In the genomic region with DNA sequence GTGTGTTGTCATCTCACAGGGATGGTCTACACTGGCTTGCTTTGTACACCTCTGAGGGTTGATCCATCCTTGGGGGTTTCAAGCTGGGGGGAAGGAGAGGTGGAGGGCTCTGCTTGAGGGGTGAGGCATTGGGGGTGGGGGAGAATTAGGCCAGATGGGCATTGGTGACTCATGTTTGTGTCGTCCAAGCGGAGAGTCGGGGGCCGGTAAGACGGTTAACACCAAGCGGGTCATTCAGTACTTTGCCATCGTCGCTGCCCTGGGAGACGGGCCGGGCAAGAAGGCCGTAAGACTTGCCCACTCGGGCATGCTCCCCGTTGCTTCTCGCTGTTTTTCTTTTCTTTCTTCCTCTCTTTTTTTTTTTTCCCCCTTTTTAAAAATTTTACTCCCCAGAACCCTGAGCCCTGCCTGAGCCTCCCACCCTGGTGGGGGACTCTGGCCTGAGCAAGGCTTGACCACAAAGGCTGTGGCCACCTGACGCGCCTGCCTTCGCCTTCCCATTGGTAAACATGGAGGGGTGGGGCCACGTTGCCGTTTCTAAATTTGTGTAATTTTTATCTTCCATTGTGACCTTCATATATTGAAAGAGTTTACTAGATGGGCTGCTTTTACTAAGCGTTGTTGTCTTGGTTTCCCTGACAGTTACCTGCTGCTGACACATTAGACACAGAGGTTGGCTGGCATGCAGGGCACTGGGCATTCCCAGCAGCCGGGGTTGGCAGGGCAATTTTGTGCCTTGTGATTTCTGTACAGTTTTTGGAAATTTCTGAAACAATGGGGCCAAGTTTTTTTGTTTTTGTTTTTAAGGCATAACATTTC, we compare ENCODE assay signal across 22 cellular contexts. TPM values are rescaled to one million over a fixed set of nuclear protein-coding genes. Genes with fewer than 3 reads are reported as not detected.
DNase-seq lines count a peak whose midpoint lies in the region; ATAC-seq, FAIRE-seq and TF ChIP-seq lines count a peak whose summit lies in the region.
"Had no signal": no experiment of that assay in that cellular context is flagged by ENCODE, and none has a peak within 500 bp of the region (broad histone marks: within the 10 kb centered on the region; RNA-seq: fewer than 3 reads in every experiment).

No MANE protein-coding gene starts in this region.

- H3K27me3 ChIP-seq in K562 (ENCODE audit: control insufficient read depth in 2 of 2, insufficient read depth in 2 of 2, low read length in 2 of 2) (no peaks in the 10 kb centered on the region), heart right ventricle (peaks cover 0 to 17% (median 0%) of the 10 kb centered on the region in 7 donors), HepG2 (ENCODE audit: control insufficient read depth in 1 of 2, insufficient read depth in 2 of 2, low read length in 2 of 2) (peaks cover 28 to 46% of the 10 kb centered on the region in 2 experiments), skeletal muscle tissue (ENCODE audit: control insufficient read depth in 3 of 3, insufficient read depth in 3 of 3, low read length in 3 of 3) (peaks cover 10 to 17% (median 11%) of the 10 kb centered on the region in 3 donors), sigmoid colon (peaks cover 14 to 69% (median 43%) of the 10 kb centered on the region in 3 donors)
- peaks cover 4% of the 10 kb centered on the region for H3K27me3 ChIP-seq in CD4-positive, alpha-beta memory T cell (ENCODE audit: insufficient read depth, low read length)

- H3K4me3 ChIP-seq in K562: no peak overlapping the region
- peak overlapping the region in 5 of 10 donors; percentile 2 to 65 (median 57) for H3K4me3 ChIP-seq in heart right ventricle
- H3K4me3 ChIP-seq in HepG2 (replicated peaks in 1 of 3; ENCODE audit: insufficient read depth in 1 of 3, low read depth in 2 of 3, low read length in 3 of 3): no peak overlapping the region
- peak overlapping the region in 2 of 3 donors; percentile 33 to 61 for H3K4me3 ChIP-seq in skeletal muscle tissue (ENCODE audit: low read length in 3 of 3)
- H3K4me3 ChIP-seq in CD4-positive, alpha-beta memory T cell (ENCODE audit: low read length in 2 of 2): no peak overlapping the region
- H3K4me3 ChIP-seq in sigmoid colon: no peak overlapping the region

- FAIRE-seq in K562 (lab: Jason Lieb, UNC): no peak
- FAIRE-seq in HepG2 (lab: Jason Lieb, UNC): no peak
- FAIRE-seq: G401.6, GM18507, HTR-8/SVneo, RCC 7860 had no signal

- intact Hi-C loops in K562 (cut with micrococcal nuclease): no loop called here
- intact Hi-C loops in heart right ventricle (cut with DNase I): no loop called here
- intact Hi-C loops in HepG2 (cut with micrococcal nuclease; ENCODE audit: unreplicated experiment): no loop called here
- intact Hi-C loops in CD4-positive, alpha-beta memory T cell (cut with micrococcal nuclease): no loop called here
- intact Hi-C loops in sigmoid colon (cut with DNase I): no loop called here

- 61% methylated on average over 19 of the region's 21 CpGs for WGBS in K562 (ENCODE audit: insufficient coverage, low coverage, missing lambda C conversion rate)
- WGBS in heart right ventricle, 2 donors: 45 to 68% methylated on average over 21 of the region's 21 CpGs
- 69% methylated on average over 21 of the region's 21 CpGs for WGBS in HepG2 (ENCODE audit: low lambda C conversion rate)
- whole genome bisulfite sequencing in sigmoid colon, 2 donors: 79 to 89% methylated on average over 21 of the region's 21 CpGs

- ATAC-seq in K562 (no peak), heart right ventricle (no peak), HepG2 (no peak)

- BruUV-seq in K562 (replicated peaks; lab: Mats Ljungman, UMichigan) (no TSS peak), HepG2 (replicated peaks; lab: Mats Ljungman, UMichigan) (no TSS peak)

- POLR2A ChIA-PET in K562 (lab: Yijun Ruan, JAX) (interaction anchor here (0.6 kb wide), 1 partner anchor 194 kb away, joined by 3 read pairs; no protein-coding TSS in a partner anchor), HepG2 (lab: Yijun Ruan, JAX) (no interaction called here)
- POLR2A ChIA-PET in CD4-positive, alpha-beta memory T cell (lab: Charles Lee; ENCODE audit: partially characterized antibody): no interaction called here

- H3K27ac ChIP-seq in K562 (ENCODE audit: extremely low read depth, low read depth, low read length) (no peak overlapping the region), heart right ventricle (peak overlapping the region; percentile 38 to 98 (median 68)), HepG2 (ENCODE audit: extremely low read length, insufficient read depth, low read length) (no peak overlapping the region), skeletal muscle tissue (ENCODE audit: low read depth, low read length) (peak overlapping the region; percentile 52), sigmoid colon (no peak overlapping the region)
- H3K27ac ChIP-seq in CD4-positive, alpha-beta memory T cell (ENCODE audit: low read depth, low read length): no peak overlapping the region

- H3K36me3 ChIP-seq in K562 (ENCODE audit: control insufficient read depth, insufficient read depth, low read length) (no peaks in the 10 kb centered on the region), heart right ventricle (peaks cover 0 to 20% (median 0%) of the 10 kb centered on the region in 9 donors), HepG2 (replicated peaks in 1 of 2; ENCODE audit: control insufficient read depth in 1 of 2, insufficient read depth in 2 of 2, low read length in 2 of 2) (no peaks in the 10 kb centered on the region), skeletal muscle tissue (ENCODE audit: control insufficient read depth in 3 of 3, insufficient read depth in 3 of 3, low read length in 3 of 3) (peaks cover 0 to 47% (median 0%) of the 10 kb centered on the region in 3 donors), sigmoid colon (no peaks in the 10 kb centered on the region)
- H3K36me3 ChIP-seq in CD4-positive, alpha-beta memory T cell (ENCODE audit: insufficient read depth, low read length): no peaks in the 10 kb centered on the region

- H2AFZ ChIP-seq in K562 (ENCODE audit: low read depth, low read length) (0 out of 2 replicates have a peak overlapping the region, but pooled peaks have one; percentile 36), HepG2 (ENCODE audit: low read length) (no peak overlapping the region)

- peaks cover 0 to 4% (median 0%) of the 10 kb centered on the region in 8 donors for H3K9me3 Mint-ChIP-seq in CD4-positive, alpha-beta memory T cell
- H3K9me3 Mint-ChIP-seq: CD4-positive, CD25-positive, alpha-beta regulatory T cell had no signal

- DNase-seq in K562 (ENCODE audit: extremely low read depth in 1 of 4, low spot score in 3 of 4) (no peak), heart right ventricle (no peak), HepG2 (ENCODE audit: low spot score) (no peak), DMS153 (lab: John Stamatoyannopoulos, UW) (no peak), sigmoid colon (no peak)
- DNase-seq in CD4-positive, alpha-beta memory T cell: no peak
- DNase-seq: CD4-positive, CD25-positive, alpha-beta regulatory T cell; COR-L47; IMR-90; NCI-H1105; NCI-H1694 treated with DMSO at 0.1 percent for 48 hours; NCI-H446; NCI-H526; OCI-M1; SHP77 had no signal

- no peak for TF ChIP-seq POLR2A in K562 (conservative IDR thresholded peaks at IDR 0.05)
- no peak for TF ChIP-seq POLR2A in HepG2 (IDR thresholded peaks at IDR 0.05; ENCODE audit: insufficient read depth in 1 of 2, low read depth in 2 of 2, low read length in 2 of 2)
- TF ChIP-seq POLR2A in sigmoid colon (IDR thresholded peaks at IDR 0.05): no peak

- TF ChIP-seq CTCF in K562 (IDR thresholded peaks at IDR 0.05 in 2 of 3, conservative IDR thresholded peaks at IDR 0.05 in 1 of 3; ENCODE audit: insufficient read depth in 2 of 3, low read depth in 1 of 3, low read length in 3 of 3) (no peak), heart right ventricle (IDR thresholded peaks at IDR 0.05) (no peak), HepG2 (CRISPR knock-in tag; IDR thresholded peaks at IDR 0.05) (no peak), sigmoid colon (IDR thresholded peaks at IDR 0.05) (no peak)

- no peaks in the 10 kb centered on the region for H3K36me3 Mint-ChIP-seq in CD4-positive, alpha-beta memory T cell
- H3K36me3 Mint-ChIP-seq: CD4-positive, CD25-positive, alpha-beta regulatory T cell had no signal

- H3K4me1 Mint-ChIP-seq in CD4-positive, alpha-beta memory T cell: peaks cover 0 to 1% (median 0%) of the 10 kb centered on the region in 4 donors

- H3K4me2 ChIP-seq in K562 (ENCODE audit: insufficient read depth, low read length) (no peak overlapping the region), HepG2 (ENCODE audit: low read depth, low read length) (no peak overlapping the region)

- H3K9me1 ChIP-seq in K562 (ENCODE audit: control insufficient read depth, insufficient read depth, low read length): no peaks in the 10 kb centered on the region

- TF ChIP-seq RAD21 in K562 (CRISPR knock-in tag; conservative IDR thresholded peaks at IDR 0.05 in 1 of 2, IDR thresholded peaks at IDR 0.05 in 1 of 2): no peak
- no peak for TF ChIP-seq RAD21 in HepG2 (CRISPR knock-in tag; IDR thresholded peaks at IDR 0.05)

- no peak for TF ChIP-seq EP300 in K562 (IDR thresholded peaks at IDR 0.05; ENCODE audit: low read length)
- TF ChIP-seq EP300 in HepG2 (IDR thresholded peaks at IDR 0.05; ENCODE audit: low read depth in 2 of 2, low read length in 2 of 2): no peak
- TF ChIP-seq EP300 in HepG2 (CRISPR knock-in tag; IDR thresholded peaks at IDR 0.05; ENCODE audit: borderline replicate concordance): no peak
- no peak for TF ChIP-seq EP300 in sigmoid colon (IDR thresholded peaks at IDR 0.05)

- no peaks in the 10 kb centered on the region for H3K79me2 ChIP-seq in K562 (ENCODE audit: control insufficient read depth, insufficient read depth, low read length)
- H3K79me2 ChIP-seq in HepG2 (ENCODE audit: insufficient read depth, low read length): no peaks in the 10 kb centered on the region

- H4K20me1 ChIP-seq in K562 (replicated peaks; ENCODE audit: control insufficient read depth, insufficient read depth, low read length) (no peaks in the 10 kb centered on the region), HepG2 (ENCODE audit: insufficient read depth, low read length) (no peaks in the 10 kb centered on the region)

- H3K9me3 ChIP-seq in K562 (replicated peaks; ENCODE audit: control insufficient read depth, insufficient read depth, low read depth, low read length) (no peaks in the 10 kb centered on the region), heart right ventricle (no peaks in the 10 kb centered on the region), HepG2 (ENCODE audit: low read length) (no peaks in the 10 kb centered on the region), skeletal muscle tissue (ENCODE audit: control insufficient read depth in 3 of 3, low read length in 3 of 3) (no peaks in the 10 kb centered on the region), sigmoid colon (no peaks in the 10 kb centered on the region)
- no peaks in the 10 kb centered on the region for H3K9me3 ChIP-seq in CD4-positive, alpha-beta memory T cell (ENCODE audit: control insufficient read depth in 1 of 2, low read length in 2 of 2)

- no peak overlapping the region for H3K4me3 Mint-ChIP-seq in CD4-positive, alpha-beta memory T cell
- H3K4me3 Mint-ChIP-seq: CD4-positive, CD25-positive, alpha-beta regulatory T cell had no signal

- peaks cover 15 to 21% of the 10 kb centered on the region in 2 donors for H3K27me3 Mint-ChIP-seq in CD4-positive, alpha-beta memory T cell

- H3K9ac ChIP-seq in K562 (ENCODE audit: insufficient read depth in 1 of 2, low read depth in 2 of 2, low read length in 2 of 2) (no peak overlapping the region), HepG2 (ENCODE audit: insufficient read depth, low read depth, low read length) (no peak overlapping the region), skeletal muscle tissue (ENCODE audit: low read depth in 1 of 3, low read length in 3 of 3) (peak overlapping the region in 2 of 3 donors; percentile 30 to 62)

- in situ Hi-C loops in K562 (cut with MboI) (no loop called here), HepG2 (cut with HindIII; ENCODE audit: extremely low pct_ligation_motif_present, low pct_unique_long_range_greater_than_20kb) (no loop called here)

- H3K27ac Mint-ChIP-seq in CD4-positive, alpha-beta memory T cell: peak overlapping the region in 1 of 7 donors; percentile 74

- CTCF ChIA-PET in K562 (lab: Yijun Ruan, JAX; ENCODE audit: low intra/inter-chr PET ratio): no interaction called here
- CTCF ChIA-PET in HepG2 (lab: Yijun Ruan, JAX; ENCODE audit: low intra/inter-chr PET ratio, low total read pairs): no interaction called here
- CTCF ChIA-PET in CD4-positive, alpha-beta memory T cell (lab: Charles Lee; ENCODE audit: partially characterized antibody): interaction anchor here (0.6 kb wide), 1 partner anchor 33 kb away, joined by 3 read pairs; no protein-coding TSS in a partner anchor

- peaks cover 15 to 53% of the 10 kb centered on the region in 2 experiments; a peak in 4 of 5 replicates for H3K4me1 ChIP-seq in K562 (replicated peaks in 1 of 2; ENCODE audit: control insufficient read depth in 2 of 2, insufficient read depth in 2 of 2, low read length in 2 of 2)
- H3K4me1 ChIP-seq in heart right ventricle: peaks cover 15 to 76% (median 42%) of the 10 kb centered on the region in 9 donors
- peaks cover 32% of the 10 kb centered on the region for H3K4me1 ChIP-seq in HepG2 (ENCODE audit: insufficient read depth, low read length)
- H3K4me1 ChIP-seq in skeletal muscle tissue (ENCODE audit: control insufficient read depth in 3 of 3, insufficient read depth in 3 of 3, low read length in 3 of 3): peaks cover 53 to 76% (median 72%) of the 10 kb centered on the region in 3 donors
- no peaks in the 10 kb centered on the region for H3K4me1 ChIP-seq in CD4-positive, alpha-beta memory T cell (ENCODE audit: insufficient read depth, low read length)
- peaks cover 0 to 4% (median 0%) of the 10 kb centered on the region in 4 donors for H3K4me1 ChIP-seq in sigmoid colon

RNA-seq across cellular contexts. Expression of a gene that starts 26.8 kb away (rescaled TPM):
- total RNA-seq in K562 (2011; cell fraction: chromatin; rRNA removed; ENCODE audit: low replicate concordance): 2.0 and 2.6 TPM in 2 replicates
- total RNA-seq in K562 (2011; cell fraction: nucleolus; rRNA removed): 1.2 TPM in 2 replicates
- 1.3 and 1.8 TPM in 2 replicates for total RNA-seq in K562 (2011; cell fraction: nucleoplasm; rRNA removed)
- total RNA-seq in K562 (2014; rRNA removed) (0.14 TPM in 1 of 2 replicates, not detected in the other), K562 (2014; rRNA removed; fragmentation: Illumina TruSeq; extraction: Trizol) (not detected in 2 replicates), K562 (2015; rRNA removed; fragmentation: Illumina TruSeq; extraction: Trizol) (0.11 TPM in 1 of 2 replicates, not detected in the other), K562 (2021) (0.11 and 0.13 TPM in 2 replicates), heart right ventricle (100 to 1,000 TPM; 117 to 318 (median 182) TPM), HepG2 (2016; rRNA removed; fragmentation: Illumina TruSeq; extraction: Trizol) (0.18 and 0.20 TPM in 2 replicates), skeletal muscle tissue (19.3 TPM), sigmoid colon (under 1 TPM; under 0.01 to 0.83 (median 0.60) TPM)
- polyA plus RNA-seq in K562 (2011; rRNA removed) (0.22 and 0.37 TPM in 2 replicates), K562 (2014; fragmentation: Illumina TruSeq; extraction: Trizol) (0.06 and 0.07 TPM in 2 replicates), K562 (2014; fragmentation: Nextera tagmentation; extraction: Ambion mirVana) (not detected), K562 (2014; rRNA removed) (0.09 and 0.34 TPM in 2 replicates), heart right ventricle (100 to 1,000 TPM in 1 of 2 donors, 10 to 100 TPM in 1; 22.1 to 962 TPM), HepG2 (2011; rRNA removed) (0.05 and 0.17 TPM in 2 replicates), sigmoid colon (1 to 10 TPM in 1 of 3 donors, under 1 TPM in 2; 0.60 to 1.6 (median 0.69) TPM)
- 0.22 and 0.32 TPM in 2 replicates for polyA plus RNA-seq in K562 (2011; cell fraction: cytosol; rRNA removed)
- 0.80 and 1.3 TPM in 2 replicates for polyA plus RNA-seq in K562 (2011; cell fraction: nucleus; rRNA removed)
- 0.27 and 0.65 TPM in 2 replicates for polyA plus RNA-seq in K562 (2012)
- not detected in 2 replicates for polyA minus RNA-seq in K562 (2011; rRNA and poly(A)+ RNA removed)
- polyA minus RNA-seq in K562 (2011; cell fraction: cytosol; rRNA and poly(A)+ RNA removed): not detected in 2 replicates
- polyA minus RNA-seq in K562 (2011; cell fraction: nucleus; rRNA and poly(A)+ RNA removed): 0.56 and 0.67 TPM in 2 replicates
- 0.20 TPM in 1 of 2 replicates, not detected in the other for total RNA-seq in HepG2 (2016; cell fraction: cytosol; rRNA removed; fragmentation: Illumina TruSeq; extraction: Trizol; ENCODE audit: low read depth)
- total RNA-seq in HepG2 (2016; cell fraction: insoluble cytoplasmic fraction; rRNA removed; fragmentation: Illumina TruSeq; extraction: Trizol): 0.19 TPM in 1 of 2 replicates, not detected in the other
- 0.14 and 0.25 TPM in 2 replicates for total RNA-seq in HepG2 (2016; cell fraction: membrane; rRNA removed; fragmentation: Illumina TruSeq; extraction: Trizol)
- total RNA-seq in HepG2 (2016; cell fraction: nucleus; rRNA removed; fragmentation: Illumina TruSeq; extraction: Trizol): 0.50 and 0.93 TPM in 2 replicates
- 0.03 and 0.04 TPM in 2 replicates for polyA plus RNA-seq in HepG2 (2011; cell fraction: cytosol; rRNA removed)
- 0.80 and 0.90 TPM in 2 replicates for polyA plus RNA-seq in HepG2 (2011; cell fraction: nucleus; rRNA removed)
- 0.51 and 0.55 TPM in 2 replicates for polyA plus RNA-seq in HepG2 (2012)
- 0.02 and 0.24 TPM in 2 replicates for polyA plus RNA-seq in HepG2 (2016; cell fraction: cytosol; fragmentation: Illumina TruSeq; extraction: Trizol; ENCODE audit: low read depth)
- 0.23 and 0.37 TPM in 2 replicates for polyA plus RNA-seq in HepG2 (2016; cell fraction: insoluble cytoplasmic fraction; fragmentation: Illumina TruSeq; extraction: Trizol; ENCODE audit: low read depth)
- polyA plus RNA-seq in HepG2 (2016; cell fraction: membrane; fragmentation: Illumina TruSeq; extraction: Trizol; ENCODE audit: low read depth): 0.21 and 0.32 TPM in 2 replicates
- polyA plus RNA-seq in HepG2 (2016; cell fraction: nucleus; fragmentation: Illumina TruSeq; extraction: Trizol; ENCODE audit: insufficient read depth, low read depth): 0.96 and 2.1 TPM in 2 replicates
- polyA minus RNA-seq in HepG2 (2011; rRNA and poly(A)+ RNA removed; ENCODE audit: low replicate concordance): 0.09 TPM in 1 of 2 replicates, not detected in the other
- not detected in 2 replicates for polyA minus RNA-seq in HepG2 (2011; cell fraction: cytosol; rRNA and poly(A)+ RNA removed)
- polyA minus RNA-seq in HepG2 (2011; cell fraction: nucleus; rRNA and poly(A)+ RNA removed): 0.13 and 0.50 TPM in 2 replicates
- total RNA-seq in CD4-positive, alpha-beta memory T cell: under 1 TPM; 0.39 to 0.47 TPM
- polyA plus RNA-seq in CD4-positive, alpha-beta memory T cell: under 1 TPM in 1 of 2 donors, not detected in 1; 0.32 TPM
- total RNA-seq: Daoy, H4, IMR-90 had no signal

RNA-seq across cellular contexts. Expression of a gene that starts 26.9 kb away (rescaled TPM):
- 117 and 229 TPM in 2 replicates for total RNA-seq in K562 (2011; cell fraction: chromatin; rRNA removed; ENCODE audit: low replicate concordance)
- total RNA-seq in K562 (2011; cell fraction: nucleolus; rRNA removed): 129 and 153 TPM in 2 replicates
- 124 and 131 TPM in 2 replicates for total RNA-seq in K562 (2011; cell fraction: nucleoplasm; rRNA removed)
- 89.4 and 96.2 TPM in 2 replicates for total RNA-seq in K562 (2014; rRNA removed)
- 67.1 and 71.3 TPM in 2 replicates for total RNA-seq in K562 (2014; rRNA removed; fragmentation: Illumina TruSeq; extraction: Trizol)
- total RNA-seq in K562 (2015; rRNA removed; fragmentation: Illumina TruSeq; extraction: Trizol): 70.3 and 75.8 TPM in 2 replicates
- total RNA-seq in K562 (2021): 85.7 and 93.2 TPM in 2 replicates
- polyA plus RNA-seq in K562 (2011; rRNA removed): 165 and 169 TPM in 2 replicates
- polyA plus RNA-seq in K562 (2011; cell fraction: cytosol; rRNA removed): 144 and 148 TPM in 2 replicates
- 503 and 533 TPM in 2 replicates for polyA plus RNA-seq in K562 (2011; cell fraction: nucleus; rRNA removed)
- 78.3 and 89.2 TPM in 2 replicates for polyA plus RNA-seq in K562 (2012)
- polyA plus RNA-seq in K562 (2014; fragmentation: Illumina TruSeq; extraction: Trizol): 102 and 107 TPM in 2 replicates
- polyA plus RNA-seq in K562 (2014; fragmentation: Nextera tagmentation; extraction: Ambion mirVana): 10 to 100 TPM; 18.4 to 40.4 TPM
- 114 and 130 TPM in 2 replicates for polyA plus RNA-seq in K562 (2014; rRNA removed)
- 71.0 and 82.8 TPM in 2 replicates for polyA minus RNA-seq in K562 (2011; rRNA and poly(A)+ RNA removed)
- polyA minus RNA-seq in K562 (2011; cell fraction: cytosol; rRNA and poly(A)+ RNA removed): 36.4 and 44.4 TPM in 2 replicates
- 69.3 and 97.7 TPM in 2 replicates for polyA minus RNA-seq in K562 (2011; cell fraction: nucleus; rRNA and poly(A)+ RNA removed)
- total RNA-seq in heart right ventricle: 10 to 100 TPM; 20.0 to 33.2 (median 24.7) TPM
- 10 to 100 TPM; 30.6 to 60.4 TPM for polyA plus RNA-seq in heart right ventricle
- total RNA-seq in HepG2 (2016; rRNA removed; fragmentation: Illumina TruSeq; extraction: Trizol): 102 and 107 TPM in 2 replicates
- total RNA-seq in HepG2 (2016; cell fraction: cytosol; rRNA removed; fragmentation: Illumina TruSeq; extraction: Trizol; ENCODE audit: low read depth): 24.0 and 24.9 TPM in 2 replicates
- 101 and 108 TPM in 2 replicates for total RNA-seq in HepG2 (2016; cell fraction: insoluble cytoplasmic fraction; rRNA removed; fragmentation: Illumina TruSeq; extraction: Trizol)
- total RNA-seq in HepG2 (2016; cell fraction: membrane; rRNA removed; fragmentation: Illumina TruSeq; extraction: Trizol): 34.7 and 36.9 TPM in 2 replicates
- total RNA-seq in HepG2 (2016; cell fraction: nucleus; rRNA removed; fragmentation: Illumina TruSeq; extraction: Trizol): 65.3 and 66.8 TPM in 2 replicates
- polyA plus RNA-seq in HepG2 (2011; rRNA removed): 74.1 and 80.1 TPM in 2 replicates
- polyA plus RNA-seq in HepG2 (2011; cell fraction: cytosol; rRNA removed): 61.4 and 72.0 TPM in 2 replicates
- 134 and 148 TPM in 2 replicates for polyA plus RNA-seq in HepG2 (2011; cell fraction: nucleus; rRNA removed)
- polyA plus RNA-seq in HepG2 (2012): 34.1 and 41.6 TPM in 2 replicates
- 19.2 and 19.4 TPM in 2 replicates for polyA plus RNA-seq in HepG2 (2016; cell fraction: cytosol; fragmentation: Illumina TruSeq; extraction: Trizol; ENCODE audit: low read depth)
- polyA plus RNA-seq in HepG2 (2016; cell fraction: insoluble cytoplasmic fraction; fragmentation: Illumina TruSeq; extraction: Trizol; ENCODE audit: low read depth): 102 and 104 TPM in 2 replicates
- polyA plus RNA-seq in HepG2 (2016; cell fraction: membrane; fragmentation: Illumina TruSeq; extraction: Trizol; ENCODE audit: low read depth): 24.4 and 27.0 TPM in 2 replicates
- 106 and 116 TPM in 2 replicates for polyA plus RNA-seq in HepG2 (2016; cell fraction: nucleus; fragmentation: Illumina TruSeq; extraction: Trizol; ENCODE audit: insufficient read depth, low read depth)
- polyA minus RNA-seq in HepG2 (2011; rRNA and poly(A)+ RNA removed; ENCODE audit: low replicate concordance): 86.0 and 125 TPM in 2 replicates
- polyA minus RNA-seq in HepG2 (2011; cell fraction: cytosol; rRNA and poly(A)+ RNA removed): 23.0 and 28.1 TPM in 2 replicates
- polyA minus RNA-seq in HepG2 (2011; cell fraction: nucleus; rRNA and poly(A)+ RNA removed): 65.4 and 67.3 TPM in 2 replicates
- 18.3 TPM for total RNA-seq in skeletal muscle tissue
- total RNA-seq in CD4-positive, alpha-beta memory T cell: 10 to 100 TPM; 41.0 to 43.3 TPM
- polyA plus RNA-seq in CD4-positive, alpha-beta memory T cell: 10 to 100 TPM; 32.2 to 38.6 TPM
- total RNA-seq in sigmoid colon: 10 to 100 TPM; 22.9 to 30.5 (median 25.5) TPM
- 10 to 100 TPM; 63.7 to 80.7 (median 66.4) TPM for polyA plus RNA-seq in sigmoid colon

Comparison
In these comparisons a context has a peak if more than half of its experiments do, and no peak if none do; other contexts are left out.
1. H3K27ac ChIP-seq: peak in heart right ventricle (10 of 10) and skeletal muscle tissue (single experiment); none in K562 (single experiment), HepG2 (single experiment), CD4-positive, alpha-beta memory T cell (single experiment) and sigmoid colon (0 of 4).
2. H3K4me3 ChIP-seq: peak in skeletal muscle tissue (2 of 3); none in K562 (single experiment), HepG2 (0 of 3), CD4-positive, alpha-beta memory T cell (0 of 2) and sigmoid colon (0 of 4).
3. H3K9ac ChIP-seq: peak in skeletal muscle tissue (2 of 3); none in K562 (0 of 2) and HepG2 (single experiment).